ENCODE assay signal across 1 cellular context in genomic region chrX:71912156-71912555, GRCh38.
TF ChIP-seq lines count a peak whose summit lies in the region.

No MANE protein-coding gene starts in this region.

TF ChIP-seq in GM23338, 12 proteins besides CTCF, POLR2A, EP300 and RAD21 (continued from another document):
- TF ChIP-seq ZNF462 (CRISPR knock-in tag; IDR thresholded peaks at IDR 0.05) (no peak), EZH2phosphoT487 (IDR thresholded peaks at IDR 0.05; ENCODE audit: unreplicated experiment) (no peak), JUNB (IDR thresholded peaks at IDR 0.05; ENCODE audit: unreplicated experiment) (no peak), ETS1 (IDR thresholded peaks at IDR 0.05) (no peak), CREB1 (CRISPR knock-in tag; IDR thresholded peaks at IDR 0.05; ENCODE audit: low read depth) (no peak)
